Comparison of ENCODE assay signal across 1 cellular context in genomic region chr6:32223258-32224235, GRCh38.
TF ChIP-seq lines count a peak whose summit lies in the region.

TSS of gene NOTCH4 (minus strand) at chr6:32224067. CDS start at chr6:32223928, 139 bp downstream.

TF ChIP-seq in IMR-90, 13 proteins besides CTCF, POLR2A, EP300 and RAD21:
- TF ChIP-seq MAZ (IDR thresholded peaks at IDR 0.05; ENCODE audit: borderline replicate concordance, low read depth, low read length) (no peak), BHLHE40 (IDR thresholded peaks at IDR 0.05; ENCODE audit: low read depth, low read length) (no peak), MXI1 (IDR thresholded peaks at IDR 0.05; ENCODE audit: borderline replicate concordance, low read depth, low read length) (no peak), USF2 (IDR thresholded peaks at IDR 0.05; ENCODE audit: low read depth, low read length) (no peak), ELK1 (IDR thresholded peaks at IDR 0.05; ENCODE audit: borderline replicate concordance, low read depth, low read length) (no peak), RCOR1 (IDR thresholded peaks at IDR 0.05; ENCODE audit: insufficient replicate concordance, low read length) (no peak), CEBPB (IDR thresholded peaks at IDR 0.05; ENCODE audit: low read depth, low read length) (no peak), RFX5 (IDR thresholded peaks at IDR 0.05; ENCODE audit: low read depth, low read length) (no peak), CHD1 (IDR thresholded peaks at IDR 0.05; ENCODE audit: low read depth, low read length) (no peak), FOS (IDR thresholded peaks at IDR 0.05; ENCODE audit: low read depth, low read length) (no peak), SMC3 (IDR thresholded peaks at IDR 0.05; ENCODE audit: low read depth, low read length) (no peak), MAFK (IDR thresholded peaks at IDR 0.05; ENCODE audit: low read depth, low read length) (no peak), NFE2L2 (IDR thresholded peaks at IDR 0.05; ENCODE audit: low read depth, low read length) (no peak)
